ENCODE assay signal across 9 cellular contexts in the genomic region with DNA sequence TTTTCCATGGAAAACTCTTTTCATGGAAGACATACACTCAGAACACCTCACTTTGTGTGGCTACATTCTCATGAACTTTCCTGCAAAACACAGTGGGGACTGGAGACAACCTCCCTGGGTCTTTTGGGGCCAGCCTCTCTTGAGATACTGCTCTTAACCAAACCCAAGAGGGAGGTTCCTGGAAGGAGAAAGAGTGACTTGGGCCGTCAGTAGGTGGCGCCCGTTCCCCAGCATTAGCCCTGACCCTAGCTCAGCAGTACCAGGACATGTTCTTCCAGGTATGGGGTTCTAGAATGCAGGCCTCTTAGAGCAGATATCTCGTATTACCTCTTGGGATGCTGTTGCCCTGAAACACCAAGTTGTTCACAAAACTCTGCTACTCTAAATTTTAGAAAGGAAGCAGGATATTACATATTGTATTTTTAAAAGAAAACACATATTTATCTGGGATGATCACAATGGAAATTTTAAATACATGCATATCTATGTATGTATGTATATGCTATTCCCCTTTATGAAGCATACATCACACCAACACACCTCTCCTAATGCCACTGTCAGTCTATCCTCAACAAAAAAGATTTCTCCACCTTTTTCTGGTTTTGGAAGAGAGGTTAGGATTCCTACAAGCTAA.
DNase-seq lines count a peak whose midpoint lies in the region; ATAC-seq and TF ChIP-seq lines count a peak whose summit lies in the region.
"Had no signal": no experiment of that assay in that cellular context is flagged by ENCODE, and none has a peak within 500 bp of the region (broad histone marks: within the 10 kb centered on the region; RNA-seq: fewer than 3 reads in every experiment).

No MANE protein-coding gene starts in this region.

- peak; percentile 79 to 82 for DNase-seq in NCI-H2081 (lab: John Stamatoyannopoulos, UW)
- DNase-seq in NCI-H2081 treated with DMSO at 0.1 percent for 48 hours (lab: John Stamatoyannopoulos, UW) = no peak
- peak; percentile 25 for DNase-seq in NCI-H1436 treated with DMSO at 0.1 percent for 48 hours (lab: John Stamatoyannopoulos, UW)
- peak; percentile 15 for DNase-seq in T1000 (lab: John Stamatoyannopoulos, UW)
- DNase-seq in astrocyte of the cerebellum (ENCODE audit: low read depth) = no peak
- DNase-seq in iPS-NIHi7 (ENCODE audit: extremely low spot score) = peak; percentile 80
- DNase-seq in stimulated activated CD4-positive, alpha-beta T cell treated with anti-CD3 and anti-CD28 coated beads, Interleukin-1b, Interleukin-23, amount 100 ng/mL, for 24 hours (ENCODE audit: low read depth in 4 of 4, low spot score in 1 of 4) = peak in 3 of 4 experiments; percentile 51 to 69 (median 64)

- H3K4me3 ChIP-seq in astrocyte of the cerebellum (ENCODE audit: low read depth, low read length) = no peak overlapping the region
- H3K4me3 ChIP-seq: BLaER1 had no signal

- in situ Hi-C loops in astrocyte of the cerebellum (cut with HindIII; ENCODE audit: low sequenced_read_pairs) = no loop called here

- TF ChIP-seq CTCF in astrocyte of the cerebellum (IDR thresholded peaks at IDR 0.05; ENCODE audit: low read depth, low read length, missing control alignments) = peak; percentile 76

- ATAC-seq in HG02678 (IDR thresholded peaks at IDR 0.05; ENCODE audit: unreplicated experiment) = peak; percentile 89

Comparison
In these comparisons a context has a peak if more than half of its experiments do, and no peak if none do; other contexts are left out.
1. DNase-seq: peak in NCI-H2081 (2 of 2), NCI-H1436 treated with DMSO at 0.1 percent for 48 hours (single experiment), T1000 (single experiment), iPS-NIHi7 (single experiment) and stimulated activated CD4-positive, alpha-beta T cell treated with anti-CD3 and anti-CD28 coated beads, Interleukin-1b, Interleukin-23, amount 100 ng/mL, for 24 hours (3 of 4); none in NCI-H2081 treated with DMSO at 0.1 percent for 48 hours (single experiment) and astrocyte of the cerebellum (single experiment).